In genomic region chr18:69127844-69128486, GRCh38 we compare ENCODE assay signal across 16 cellular contexts.
DNase-seq lines count a peak whose midpoint lies in the region; ATAC-seq and TF ChIP-seq lines count a peak whose summit lies in the region.
"Had no signal": no experiment of that assay in that cellular context is flagged by ENCODE, and none has a peak within 500 bp of the region (broad histone marks: within the 10 kb centered on the region; RNA-seq: fewer than 3 reads in every experiment).

No MANE protein-coding gene starts in this region.

- H3K27me3 ChIP-seq in GM23248 (replicated peaks; ENCODE audit: insufficient read depth) = no peaks in the 10 kb centered on the region
- no peaks in the 10 kb centered on the region for H3K27me3 ChIP-seq in smooth muscle cell (ENCODE audit: low read depth)
- H3K27me3 ChIP-seq: BLaER1 treated with 17β-estradiol and CSF1 and Interleukin-3, amounts not matched to agents 10 nM and 100 nM had no signal

- DNase-seq in GM23248 = peak; percentile 1
- DNase-seq in fibroblast of the aortic adventitia (ENCODE audit: low read depth) = peak; percentile 9
- no peak for DNase-seq in smooth muscle cell (lab: John Stamatoyannopoulos, UW; ENCODE audit: unreplicated experiment)
- no peak for DNase-seq in activated CD4-positive, alpha-beta T cell treated with anti-CD3 and anti-CD28 coated beads, Interleukin-2, amount 50 U/mL, for 4 hours
- no peak for DNase-seq in NCI-H1048 (lab: John Stamatoyannopoulos, UW)
- DNase-seq: DMS153, NCI-H1092, NCI-H1694, NCI-H2107, NCI-H226, NCI-H526 had no signal

- H3K9ac ChIP-seq in GM23248 (no peak overlapping the region), smooth muscle cell (ENCODE audit: low read depth) (no peak overlapping the region)
- H3K9ac ChIP-seq: BLaER1 treated with 17β-estradiol and CSF1 and Interleukin-3, amounts not matched to agents 10 nM and 100 nM had no signal

- in situ Hi-C loops in GM23248 (cut with MboI) = no loop called here

- ATAC-seq in SK-N-SH treated with all-trans-retinoic acid at 6 μM for 48 hours = no peak
- no peak for ATAC-seq in HG03460 (IDR thresholded peaks at IDR 0.05; ENCODE audit: unreplicated experiment)
- ATAC-seq: GM12878, HCT116 had no signal

- H3F3A ChIP-seq in GM23248 (ENCODE audit: insufficient read depth) = no peaks in the 10 kb centered on the region
- no peaks in the 10 kb centered on the region for H3F3A ChIP-seq in smooth muscle cell (ENCODE audit: low read depth)

- no peak overlapping the region for H3K4me3 ChIP-seq in GM23248
- H3K4me3 ChIP-seq in fibroblast of the aortic adventitia (ENCODE audit: low read depth, low read length) = no peak overlapping the region
- no peak overlapping the region for H3K4me3 ChIP-seq in smooth muscle cell
- H3K4me3 ChIP-seq: BLaER1 treated with 17β-estradiol and CSF1 and Interleukin-3, amounts not matched to agents 10 nM and 100 nM; GM12878 had no signal

- H3K79me2 ChIP-seq in GM23248 (ENCODE audit: insufficient read depth) (no peaks in the 10 kb centered on the region), smooth muscle cell (ENCODE audit: low read depth) (no peaks in the 10 kb centered on the region)

- WGBS in GM23248 (ENCODE audit: low coverage in 1 of 2, low lambda C conversion rate in 2 of 2, missing lambda C conversion rate in 2 of 2), 2 experiments = 18 to 21% methylated on average over 3 of the region's 3 CpGs
- WGBS in smooth muscle cell (ENCODE audit: low lambda C conversion rate) = 41% methylated on average over 3 of the region's 3 CpGs

- H3K4me2 ChIP-seq in GM23248 (ENCODE audit: unreplicated experiment) (no peak overlapping the region), smooth muscle cell (peak overlapping the region; percentile 37)
- H3K4me2 ChIP-seq: BLaER1 treated with 17β-estradiol and CSF1 and Interleukin-3, amounts not matched to agents 10 nM and 100 nM had no signal

- no peaks in the 10 kb centered on the region for H3K36me3 ChIP-seq in GM23248 (ENCODE audit: low read depth)
- no peaks in the 10 kb centered on the region for H3K36me3 ChIP-seq in smooth muscle cell (ENCODE audit: low read depth)
- H3K36me3 ChIP-seq: BLaER1 treated with 17β-estradiol and CSF1 and Interleukin-3, amounts not matched to agents 10 nM and 100 nM had no signal

- no peaks in the 10 kb centered on the region for H3K9me3 ChIP-seq in GM23248 (ENCODE audit: low read depth)
- no peaks in the 10 kb centered on the region for H3K9me3 ChIP-seq in smooth muscle cell (replicated peaks; ENCODE audit: low read depth)

- H3K9me2 ChIP-seq in GM23248 (ENCODE audit: insufficient read depth) = no peaks in the 10 kb centered on the region

- no peaks in the 10 kb centered on the region for H4K20me1 ChIP-seq in GM23248 (ENCODE audit: insufficient read depth)
- H4K20me1 ChIP-seq in smooth muscle cell (ENCODE audit: low read depth) = no peaks in the 10 kb centered on the region
- H4K20me1 ChIP-seq: BLaER1 treated with 17β-estradiol and CSF1 and Interleukin-3, amounts not matched to agents 10 nM and 100 nM had no signal

- H2AFZ ChIP-seq in GM23248 (no peak overlapping the region), smooth muscle cell (ENCODE audit: low read depth) (no peak overlapping the region)

- no peak for TF ChIP-seq CTCF in fibroblast of the aortic adventitia (IDR thresholded peaks at IDR 0.05; ENCODE audit: insufficient read depth, low read length)
- no peak for TF ChIP-seq CTCF in smooth muscle cell (IDR thresholded peaks at IDR 0.05; ENCODE audit: borderline replicate concordance, insufficient read depth, poor library complexity, severe bottlenecking)

- H3K4me1 ChIP-seq in GM23248 (ENCODE audit: insufficient read depth) (no peaks in the 10 kb centered on the region), smooth muscle cell (ENCODE audit: low read depth) (no peaks in the 10 kb centered on the region)

- H3K27ac ChIP-seq in GM23248 (no peak overlapping the region), smooth muscle cell (ENCODE audit: low read depth) (no peak overlapping the region)
- H3K27ac ChIP-seq: BLaER1 treated with 17β-estradiol and CSF1 and Interleukin-3, amounts not matched to agents 10 nM and 100 nM had no signal

TF ChIP-seq in SK-N-SH treated with all-trans-retinoic acid at 6 μM for 48 hours, 23 proteins besides CTCF, POLR2A, EP300 and RAD21:
- TF ChIP-seq CREB5 (CRISPR knock-in tag; IDR thresholded peaks at IDR 0.05; ENCODE audit: low read depth) = no peak
- peak; percentile 35; the same call in 1 of the 2 replicates for TF ChIP-seq TCF4 (CRISPR knock-in tag; IDR thresholded peaks at IDR 0.05; ENCODE audit: borderline replicate concordance)

Comparison
In these comparisons a context has a peak if more than half of its experiments do, and no peak if none do; other contexts are left out.
1. DNase-seq: peak in GM23248 (single experiment) and fibroblast of the aortic adventitia (single experiment); none in smooth muscle cell (single experiment), activated CD4-positive, alpha-beta T cell treated with anti-CD3 and anti-CD28 coated beads, Interleukin-2, amount 50 U/mL, for 4 hours (0 of 2) and NCI-H1048 (single experiment).